Comparison of ENCODE assay signal across 8 cellular contexts in genomic region chr19:13234518-13234917, GRCh38.
DNase-seq lines count a peak whose midpoint lies in the region; ATAC-seq and TF ChIP-seq lines count a peak whose summit lies in the region.

No MANE protein-coding gene starts in this region.

- TF ChIP-seq CTCF in GM12872 (IDR thresholded peaks at IDR 0.05; ENCODE audit: insufficient read depth, low read depth, low read length) (peak; percentile 65), foreskin fibroblast (IDR thresholded peaks at IDR 0.05; ENCODE audit: low read depth, low read length) (peak; percentile 48)

- ATAC-seq in GM21619 (IDR thresholded peaks at IDR 0.05; ENCODE audit: unreplicated experiment) (no peak), HG03354 (IDR thresholded peaks at IDR 0.05; ENCODE audit: poor library complexity, severe bottlenecking, unreplicated experiment) (no peak)

- DNase-seq in NCI-H82 treated with DMSO at 0.1 percent for 48 hours (lab: John Stamatoyannopoulos, UW; ENCODE audit: unreplicated experiment) (peak; percentile 66), activated T-cell treated with anti-CD3 and anti-CD28 coated beads for 1 hour (ENCODE audit: low read depth) (peak; percentile 54), foreskin fibroblast (peak in 1 of 2 donors; percentile 43), NCI-H2029 (lab: John Stamatoyannopoulos, UW) (no peak)
- DNase-seq in stimulated activated CD4-positive, alpha-beta T cell treated with anti-CD3 and anti-CD28 coated beads, Interleukin-1b, Interleukin-23, amount 100 ng/mL, for 4 hours (ENCODE audit: low read depth in 2 of 2), result peak; percentile 44 to 45

- H3K4me3 ChIP-seq in foreskin fibroblast (ENCODE audit: low read depth in 1 of 2, low read length in 2 of 2), result no peak overlapping the region
